In genomic region chr17:82072827-82073226, GRCh38 we compare ENCODE assay signal across 26 cellular contexts.
"Had no signal": no experiment of that assay in that cellular context is flagged by ENCODE, and none has a peak within 500 bp of the region (broad histone marks: within the 10 kb centered on the region; RNA-seq: fewer than 3 reads in every experiment).

No MANE protein-coding gene starts in this region.

- H3K4me3 ChIP-seq: dorsolateral prefrontal cortex, esophagus muscularis mucosa, gastrocnemius medialis had no signal

- H3K9me3 ChIP-seq: esophagus muscularis mucosa, gastrocnemius medialis had no signal

- ATAC-seq: activated T-cell treated with anti-CD3 and anti-CD28 coated beads, Interleukin-2, amount 50 U/mL, for 72 hours; gastrocnemius medialis; WTC11 had no signal

- H3K27ac ChIP-seq: brain microvascular endothelial cell, dorsolateral prefrontal cortex, esophagus muscularis mucosa, foreskin keratinocyte, gastrocnemius medialis, VCaP had no signal

- FAIRE-seq: astrocyte had no signal

- H3K27me3 ChIP-seq: brain microvascular endothelial cell, dorsolateral prefrontal cortex, esophagus muscularis mucosa, foreskin keratinocyte, gastrocnemius medialis had no signal

- DNase-seq: activated CD4-positive, alpha-beta memory T cell treated with anti-CD3 and anti-CD28 coated beads, Interleukin-2, amount 10 ng/mL, durations not matched to agents 7 days and 5 days; activated CD4-positive, alpha-beta T cell treated with anti-CD3 and anti-CD28 coated beads for 1 hour; activated CD4-positive, alpha-beta T cell treated with anti-CD3 and anti-CD28 coated beads for 4 hours; activated CD4-positive, alpha-beta T cell treated with anti-CD3 and anti-CD28 coated beads, Interleukin-2, amount 10 ng/mL, durations not matched to agents 7 days and 5 days; activated CD4-positive, alpha-beta T cell treated with anti-CD3 and anti-CD28 coated beads, Interleukin-2, amount 50 U/mL, for 4 hours; activated CD8-positive, alpha-beta memory T cell treated with anti-CD3 and anti-CD28 coated beads, Interleukin-2, amount 50 U/mL, for 48 hours; activated gamma-delta T cell; activated naive CD4-positive, alpha-beta T cell treated with anti-CD3 and anti-CD28 coated beads, Interleukin-2, amount 50 U/mL, for 16 hours; activated naive CD4-positive, alpha-beta T cell treated with Interleukin-2 at 50 U/mL for 16 hours; activated T-cell treated with anti-CD3 and anti-CD28 coated beads for 4 hours; activated T-cell treated with anti-CD3 and anti-CD28 coated beads, Interleukin-2, amount 50 U/mL, for 24 hours; activated T-cell treated with anti-CD3 and anti-CD28 coated beads, Interleukin-2, amount 50 U/mL, for 72 hours; amniotic stem cell; anterior cingulate cortex; brain microvascular endothelial cell; dorsolateral prefrontal cortex; effector memory CD4-positive, alpha-beta T cell; endodermal cell; gastrocnemius medialis; glutamatergic neuron; T-helper 2 cell had no signal

- H3K4me1 ChIP-seq: foreskin keratinocyte, gastrocnemius medialis had no signal

- H3K36me3 ChIP-seq: esophagus muscularis mucosa, gastrocnemius medialis had no signal
